Comparison of ENCODE assay signal across 1 cellular context in the genomic region with DNA sequence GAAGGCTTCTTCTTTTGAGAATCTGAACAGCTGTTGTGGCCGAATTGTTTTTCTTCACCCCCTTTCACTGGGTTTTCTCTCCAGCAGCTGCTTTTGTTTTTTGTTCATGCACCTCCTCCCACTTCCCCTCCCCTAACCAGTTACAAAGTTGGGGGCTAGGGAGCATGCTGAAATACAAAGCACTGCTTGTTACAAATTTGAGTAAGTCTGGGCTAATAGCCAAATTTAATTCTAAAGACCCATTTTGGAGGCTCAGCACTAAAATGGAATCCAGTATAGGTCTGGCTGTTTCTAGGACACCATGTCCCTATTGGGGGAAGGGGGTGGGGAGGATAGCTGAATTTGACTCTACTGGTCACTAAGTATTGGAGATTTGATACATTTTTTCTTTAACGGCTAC.
TF ChIP-seq lines count a peak whose summit lies in the region.

No MANE protein-coding gene starts in this region.

TF ChIP-seq in WTC11, 78 proteins besides CTCF, POLR2A, EP300 and RAD21 (continued from another document):
- TF ChIP-seq, protein P1, sequence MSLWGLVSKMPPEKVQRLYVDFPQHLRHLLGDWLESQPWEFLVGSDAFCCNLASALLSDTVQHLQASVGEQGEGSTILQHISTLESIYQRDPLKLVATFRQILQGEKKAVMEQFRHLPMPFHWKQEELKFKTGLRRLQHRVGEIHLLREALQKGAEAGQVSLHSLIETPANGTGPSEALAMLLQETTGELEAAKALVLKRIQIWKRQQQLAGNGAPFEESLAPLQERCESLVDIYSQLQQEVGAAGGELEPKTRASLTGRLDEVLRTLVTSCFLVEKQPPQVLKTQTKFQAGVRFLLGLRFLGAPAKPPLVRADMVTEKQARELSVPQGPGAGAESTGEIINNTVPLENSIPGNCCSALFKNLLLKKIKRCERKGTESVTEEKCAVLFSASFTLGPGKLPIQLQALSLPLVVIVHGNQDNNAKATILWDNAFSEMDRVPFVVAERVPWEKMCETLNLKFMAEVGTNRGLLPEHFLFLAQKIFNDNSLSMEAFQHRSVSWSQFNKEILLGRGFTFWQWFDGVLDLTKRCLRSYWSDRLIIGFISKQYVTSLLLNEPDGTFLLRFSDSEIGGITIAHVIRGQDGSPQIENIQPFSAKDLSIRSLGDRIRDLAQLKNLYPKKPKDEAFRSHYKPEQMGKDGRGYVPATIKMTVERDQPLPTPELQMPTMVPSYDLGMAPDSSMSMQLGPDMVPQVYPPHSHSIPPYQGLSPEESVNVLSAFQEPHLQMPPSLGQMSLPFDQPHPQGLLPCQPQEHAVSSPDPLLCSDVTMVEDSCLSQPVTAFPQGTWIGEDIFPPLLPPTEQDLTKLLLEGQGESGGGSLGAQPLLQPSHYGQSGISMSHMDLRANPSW (CRISPR knock-in tag; conservative IDR thresholded peaks at IDR 0.05; ENCODE audit: low read depth), result no peak
- no peak for TF ChIP-seq HMGA2 (CRISPR knock-in tag; IDR thresholded peaks at IDR 0.05)
- TF ChIP-seq, protein P2, sequence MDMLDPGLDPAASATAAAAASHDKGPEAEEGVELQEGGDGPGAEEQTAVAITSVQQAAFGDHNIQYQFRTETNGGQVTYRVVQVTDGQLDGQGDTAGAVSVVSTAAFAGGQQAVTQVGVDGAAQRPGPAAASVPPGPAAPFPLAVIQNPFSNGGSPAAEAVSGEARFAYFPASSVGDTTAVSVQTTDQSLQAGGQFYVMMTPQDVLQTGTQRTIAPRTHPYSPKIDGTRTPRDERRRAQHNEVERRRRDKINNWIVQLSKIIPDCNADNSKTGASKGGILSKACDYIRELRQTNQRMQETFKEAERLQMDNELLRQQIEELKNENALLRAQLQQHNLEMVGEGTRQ (CRISPR knock-in tag; IDR thresholded peaks at IDR 0.05), result no peak
- TF ChIP-seq KAT7 (CRISPR knock-in tag; IDR thresholded peaks at IDR 0.05; ENCODE audit: borderline replicate concordance), result no peak
- no peak for TF ChIP-seq ZNF396 (CRISPR knock-in tag; IDR thresholded peaks at IDR 0.05; ENCODE audit: borderline replicate concordance)
